6 cellular contexts compared by ENCODE assay signal in the genomic region with DNA sequence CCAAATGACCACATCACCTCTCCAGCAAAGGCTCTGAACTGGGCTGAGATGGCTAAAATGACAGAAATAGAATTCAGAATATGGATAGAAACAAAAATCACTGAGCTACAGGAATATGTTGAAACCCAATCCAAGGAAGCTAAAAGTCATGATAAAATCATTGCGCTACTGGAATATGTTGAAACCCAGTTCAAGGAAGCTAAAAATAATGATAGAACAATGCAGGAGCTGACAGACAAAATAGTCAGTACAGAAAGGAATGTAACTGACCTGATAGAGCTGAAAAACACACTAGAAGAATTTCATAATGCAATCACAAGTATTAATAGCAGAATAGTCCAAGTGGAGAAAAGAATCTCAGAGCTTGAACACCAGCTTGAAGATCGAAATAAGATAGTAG.
"Had no signal": no experiment of that assay in that cellular context is flagged by ENCODE, and none has a peak within 500 bp of the region (broad histone marks: within the 10 kb centered on the region; RNA-seq: fewer than 3 reads in every experiment).

No MANE protein-coding gene starts in this region.

- H3K4me3 ChIP-seq: GM23248, HAP-1 had no signal

- H3K27ac ChIP-seq: GM23248, HL-60 had no signal

- H3K36me3 ChIP-seq: HAP-1 had no signal

- H3K4me1 ChIP-seq: HAP-1 had no signal

- DNase-seq: GM23248, GOT3, H7, HFFc6 had no signal

- H3K9ac ChIP-seq: GM23248 had no signal

- H2AFZ ChIP-seq: GM23248 had no signal
